In the genomic region with DNA sequence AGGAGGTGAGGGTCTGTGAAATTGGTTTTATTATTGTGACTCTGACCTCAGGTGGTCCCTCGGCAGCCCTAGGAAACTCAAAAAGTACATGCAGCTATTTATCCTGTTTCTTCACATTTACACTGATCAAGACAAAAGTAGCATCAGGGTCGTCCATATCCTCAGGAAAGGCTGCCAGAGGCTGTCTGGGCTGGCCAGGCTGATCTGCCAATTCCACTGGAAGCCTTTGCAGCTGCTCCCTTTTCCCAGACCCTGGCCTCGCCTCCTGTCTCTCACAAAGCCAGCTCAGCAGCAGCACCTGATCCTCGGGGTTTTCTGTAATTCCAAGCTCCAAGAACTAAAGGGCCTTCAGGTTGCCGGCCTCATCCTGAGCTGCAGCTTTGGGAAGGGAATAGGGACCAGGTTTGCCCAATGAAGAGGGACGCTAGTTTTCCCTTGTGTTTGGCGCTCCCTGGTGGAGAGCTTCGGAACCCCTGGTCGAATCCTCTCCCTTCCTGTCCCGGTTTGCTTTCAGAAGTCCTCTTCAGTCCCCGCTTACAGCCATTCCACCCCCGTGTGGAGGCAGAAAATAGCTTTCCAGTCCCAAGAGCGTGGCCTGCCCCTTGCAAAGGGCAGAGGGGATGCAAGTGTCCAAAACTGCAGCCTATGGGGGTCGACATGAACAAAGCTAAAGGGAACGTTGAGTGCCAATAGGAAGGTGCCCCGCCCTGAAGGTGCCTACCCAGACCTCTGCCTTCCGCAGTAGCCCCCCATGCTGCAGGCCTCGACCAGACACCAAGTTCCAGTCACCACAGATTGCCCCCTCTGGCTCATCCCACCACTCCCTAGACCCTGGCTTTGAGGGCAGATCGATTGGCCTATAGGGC, we compare ENCODE assay signal across 8 cellular contexts. TPM values are rescaled to one million over a fixed set of nuclear protein-coding genes. Genes with fewer than 3 reads are reported as not detected.
DNase-seq lines count a peak whose midpoint lies in the region; ATAC-seq, FAIRE-seq and TF ChIP-seq lines count a peak whose summit lies in the region.

No MANE protein-coding gene starts in this region.

- FAIRE-seq in kidney (lab: Jason Lieb, UNC), result no peak

- no peaks in the 10 kb centered on the region for H3K36me3 ChIP-seq in kidney (ENCODE audit: control insufficient read depth in 1 of 2, insufficient read depth in 2 of 2, low read length in 2 of 2)

- H3K9me3 Mint-ChIP-seq in activated B cell treated with CpG ODN at 0.5 μM for 24 hours, result no peaks in the 10 kb centered on the region

- H3K9me3 ChIP-seq in kidney (ENCODE audit: control insufficient read depth in 1 of 2, low read length in 2 of 2), result no peaks in the 10 kb centered on the region

- H3K27ac ChIP-seq in kidney (ENCODE audit: low read depth in 2 of 2, low read length in 2 of 2), result no peak overlapping the region

- no peak overlapping the region for H3K4me3 Mint-ChIP-seq in activated B cell treated with CpG ODN at 0.5 μM for 24 hours

- no peaks in the 10 kb centered on the region for H3K4me1 ChIP-seq in kidney (ENCODE audit: control insufficient read depth in 1 of 2, insufficient read depth in 1 of 2, low read depth in 1 of 2, low read length in 2 of 2)

- H3K27ac Mint-ChIP-seq in activated B cell treated with CpG ODN at 0.5 μM for 24 hours, result no peak overlapping the region

- CTCF ChIA-PET in GM10248 (lab: Yijun Ruan, JAX) (interaction anchor here (0.7 to 4.0 kb wide), 44 partner anchors 9 to 725 kb away, joined by 3 to 45 read pairs (median 5); a partner anchor contains a TSS), activated B cell treated with CpG ODN at 0.5 μM for 24 hours (lab: Charles Lee) (interaction anchor here (0.7 to 2.7 kb wide), 18 partner anchors 8 to 725 kb away, joined by 3 to 24 read pairs (median 4); a partner anchor contains a TSS)

- H3K9ac ChIP-seq in kidney (ENCODE audit: low read length in 2 of 2), result no peak overlapping the region

- peak; percentile 72 for DNase-seq in GM10248 (ENCODE audit: extremely low spot score)
- DNase-seq in NCI-H1048 (lab: John Stamatoyannopoulos, UW), result peak; percentile 60
- peak; percentile 59 for DNase-seq in activated B cell treated with CpG ODN at 0.5 μM for 24 hours
- DNase-seq in cardiac fibroblast (ENCODE audit: low read depth in 2 of 2), result peak; percentile 72 to 75
- peak; percentile 86 for DNase-seq in kidney
- peak; percentile 56 for DNase-seq in stimulated activated CD4-positive, alpha-beta T cell treated with anti-CD3 and anti-CD28 coated beads, Interleukin-1b, Interleukin-23, amount 100 ng/mL, for 48 hours

- ATAC-seq in activated B cell treated with CpG ODN at 0.5 μM for 24 hours (ENCODE audit: low read depth) (peak; percentile 56), HG02759 (IDR thresholded peaks at IDR 0.05; ENCODE audit: unreplicated experiment) (no peak), GM18502 (IDR thresholded peaks at IDR 0.05; ENCODE audit: poor library complexity, unreplicated experiment) (no peak)

- H3K4me3 ChIP-seq in cardiac fibroblast (replicated peaks in 1 of 2; ENCODE audit: low read depth in 2 of 2, low read length in 2 of 2) (no peak overlapping the region), kidney (ENCODE audit: low read length in 2 of 2) (no peak overlapping the region)

- intact Hi-C loops in activated B cell treated with CpG ODN at 0.5 μM for 24 hours (cut with micrococcal nuclease) (loop anchor here (1.0 to 2.0 kb wide), 2 partner anchors 375 to 723 kb away; no protein-coding TSS in a partner anchor), kidney (cut with DNase I) (no loop called here)

- no peaks in the 10 kb centered on the region for H3K36me3 Mint-ChIP-seq in activated B cell treated with CpG ODN at 0.5 μM for 24 hours (ENCODE audit: low read depth)

- peaks cover 9% of the 10 kb centered on the region for H3K27me3 Mint-ChIP-seq in activated B cell treated with CpG ODN at 0.5 μM for 24 hours

- POLR2A ChIA-PET in GM10248 (lab: Yijun Ruan, JAX), result interaction anchor here (0.5 kb wide), 1 partner anchor 45 kb away, joined by 3 read pairs; no protein-coding TSS in a partner anchor
- POLR2A ChIA-PET in activated B cell treated with CpG ODN at 0.5 μM for 24 hours (lab: Charles Lee), result interaction anchor here (0.5 to 1.5 kb wide), 4 partner anchors 129 to 399 kb away, joined by 3 to 12 read pairs (median 3); no protein-coding TSS in a partner anchor

- TF ChIP-seq CTCF in GM10248 (IDR thresholded peaks at IDR 0.05; ENCODE audit: control extremely low read depth, extremely low read depth, low read depth, missing control alignments), result peak; percentile 68
- peak; percentile 36 for TF ChIP-seq CTCF in activated B cell treated with CpG ODN at 0.5 μM for 24 hours (IDR thresholded peaks at IDR 0.05)
- peak; percentile 87 for TF ChIP-seq CTCF in cardiac fibroblast (IDR thresholded peaks at IDR 0.05; ENCODE audit: low read depth, low read length)
- peak; percentile 70 for TF ChIP-seq CTCF in kidney (IDR thresholded peaks at IDR 0.05; ENCODE audit: borderline replicate concordance, extremely low read depth, insufficient read depth)

- peaks cover 2% of the 10 kb centered on the region for H3K4me1 Mint-ChIP-seq in activated B cell treated with CpG ODN at 0.5 μM for 24 hours

RNA-seq across cellular contexts. Expression of a gene that starts 13.4 kb away (rescaled TPM):
- 0.20 TPM in 1 of 2 replicates, not detected in the other for total RNA-seq in activated B cell treated with CpG ODN at 0.5 μM for 24 hours
- 3.8 TPM for total RNA-seq in kidney
- 3.1 TPM for polyA plus RNA-seq in kidney (ENCODE audit: insufficient read depth, low read depth, low replicate concordance)

RNA-seq across cellular contexts. Expression of a gene that starts 27.4 kb away (rescaled TPM):
- total RNA-seq in activated B cell treated with CpG ODN at 0.5 μM for 24 hours, result not detected in 2 replicates
- not detected for total RNA-seq in kidney
- polyA plus RNA-seq in kidney (ENCODE audit: insufficient read depth, low read depth, low replicate concordance), result not detected

RNA-seq across cellular contexts. Expression of a gene that starts 41.1 kb away (rescaled TPM):
- not detected in 2 replicates for total RNA-seq in activated B cell treated with CpG ODN at 0.5 μM for 24 hours
- not detected for total RNA-seq in kidney
- polyA plus RNA-seq in kidney (ENCODE audit: insufficient read depth, low read depth, low replicate concordance), result not detected

Comparison
In these comparisons a context has a peak if more than half of its experiments do, and no peak if none do; other contexts are left out.
1. CTCF ChIP-seq: peak in every context shown above with its lines; median percentile 87 in cardiac fibroblast; 70 in kidney; 68 in GM10248; 36 in activated B cell treated with CpG ODN at 0.5 μM for 24 hours.